27 cellular contexts compared by ENCODE assay signal in the genomic region with DNA sequence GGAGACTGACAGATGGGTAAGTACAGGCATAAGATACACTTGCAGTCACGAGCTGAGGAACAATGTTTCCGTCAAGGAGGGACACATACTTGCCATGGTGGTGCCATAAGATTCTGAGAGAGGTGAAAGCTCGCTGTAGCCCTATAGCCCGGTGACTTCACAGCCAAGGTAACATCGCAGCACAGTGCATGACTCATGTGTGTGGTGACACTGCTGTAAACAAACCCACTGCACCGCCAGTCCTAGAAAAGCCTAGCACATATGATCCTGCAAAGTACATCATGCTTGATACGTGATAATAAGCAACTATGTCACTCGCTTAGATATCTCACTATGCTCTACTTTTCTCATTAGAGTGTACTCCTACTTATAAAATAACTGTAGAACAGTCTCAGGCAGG.
"Had no signal": no experiment of that assay in that cellular context is flagged by ENCODE, and none has a peak within 500 bp of the region (broad histone marks: within the 10 kb centered on the region; RNA-seq: fewer than 3 reads in every experiment).

No MANE protein-coding gene starts in this region.

- H3K9ac ChIP-seq: neural progenitor cell had no signal

- H3K27ac Mint-ChIP-seq: naive thymus-derived CD4-positive, alpha-beta T cell; nephron; neural progenitor cell; stimulated activated effector memory CD8-positive, alpha-beta T cell treated with anti-CD3 and anti-CD28 coated beads, Interleukin-12 subunit alpha, Interleukin-12 subunit beta, amount 100 ng/mL, for 72 hours; type B pancreatic cell had no signal

- H3K27ac ChIP-seq: epithelial cell of prostate, gastrocnemius medialis, neural progenitor cell, prostate gland, right atrium auricular region, sigmoid colon, testis, tibial artery had no signal

- H3K4me3 ChIP-seq: gastrocnemius medialis, lung, neural progenitor cell, prostate gland, right atrium auricular region, sigmoid colon, testis, tibial artery had no signal

- H3K4me1 ChIP-seq: gastrocnemius medialis, neural progenitor cell, prostate gland, right atrium auricular region, sigmoid colon, testis, tibial artery had no signal

- ATAC-seq: esophagus mucosa; gastrocnemius medialis; left lobe of liver; naive thymus-derived CD4-positive, alpha-beta T cell; stimulated activated effector memory CD8-positive, alpha-beta T cell treated with anti-CD3 and anti-CD28 coated beads, Interleukin-12 subunit alpha, Interleukin-12 subunit beta, amount 100 ng/mL, for 72 hours had no signal

- H3K4me1 Mint-ChIP-seq: naive thymus-derived CD4-positive, alpha-beta T cell; nephron; stimulated activated effector memory CD8-positive, alpha-beta T cell treated with anti-CD3 and anti-CD28 coated beads, Interleukin-12 subunit alpha, Interleukin-12 subunit beta, amount 100 ng/mL, for 72 hours had no signal

- DNase-seq: cortex of kidney; effector CD4-positive, alpha-beta T cell; foreskin fibroblast; gastrocnemius medialis; head of caudate nucleus; kidney; mesenchymal stem cell; midbrain; naive thymus-derived CD4-positive, alpha-beta T cell; nucleus accumbens; sigmoid colon; stimulated activated CD4-positive, alpha-beta T cell treated with anti-CD3 and anti-CD28 coated beads, Interleukin-2, amount 100 ng/mL, for 24 hours; stimulated activated CD4-positive, alpha-beta T cell treated with anti-CD3 and anti-CD28 coated beads, Interleukin-4, amount 100 ng/mL, for 24 hours; stimulated activated naive CD4-positive, alpha-beta T cell treated with Interleukin-2 at 50 U/mL for 16 hours; substantia nigra; testis; tibial artery had no signal

- H3K36me3 Mint-ChIP-seq: naive thymus-derived CD4-positive, alpha-beta T cell; neural progenitor cell; stimulated activated effector memory CD8-positive, alpha-beta T cell treated with anti-CD3 and anti-CD28 coated beads, Interleukin-12 subunit alpha, Interleukin-12 subunit beta, amount 100 ng/mL, for 72 hours; type B pancreatic cell had no signal

- H3K27me3 Mint-ChIP-seq: naive thymus-derived CD4-positive, alpha-beta T cell; type B pancreatic cell had no signal

- H3K4me3 Mint-ChIP-seq: naive thymus-derived CD4-positive, alpha-beta T cell; nephron; neural progenitor cell; stimulated activated effector memory CD8-positive, alpha-beta T cell treated with anti-CD3 and anti-CD28 coated beads, Interleukin-12 subunit alpha, Interleukin-12 subunit beta, amount 100 ng/mL, for 72 hours; type B pancreatic cell had no signal

- H3K9me3 Mint-ChIP-seq: type B pancreatic cell had no signal

- H3K27me3 ChIP-seq: gastrocnemius medialis, neural progenitor cell, right atrium auricular region, sigmoid colon, testis, tibial artery had no signal

- H3K36me3 ChIP-seq: gastrocnemius medialis, neural progenitor cell, prostate gland, right atrium auricular region, sigmoid colon, tibial artery had no signal

- H3K9me3 ChIP-seq: gastrocnemius medialis, prostate gland, right atrium auricular region, testis, tibial artery had no signal
